15 cellular contexts compared by ENCODE assay signal in the genomic region with DNA sequence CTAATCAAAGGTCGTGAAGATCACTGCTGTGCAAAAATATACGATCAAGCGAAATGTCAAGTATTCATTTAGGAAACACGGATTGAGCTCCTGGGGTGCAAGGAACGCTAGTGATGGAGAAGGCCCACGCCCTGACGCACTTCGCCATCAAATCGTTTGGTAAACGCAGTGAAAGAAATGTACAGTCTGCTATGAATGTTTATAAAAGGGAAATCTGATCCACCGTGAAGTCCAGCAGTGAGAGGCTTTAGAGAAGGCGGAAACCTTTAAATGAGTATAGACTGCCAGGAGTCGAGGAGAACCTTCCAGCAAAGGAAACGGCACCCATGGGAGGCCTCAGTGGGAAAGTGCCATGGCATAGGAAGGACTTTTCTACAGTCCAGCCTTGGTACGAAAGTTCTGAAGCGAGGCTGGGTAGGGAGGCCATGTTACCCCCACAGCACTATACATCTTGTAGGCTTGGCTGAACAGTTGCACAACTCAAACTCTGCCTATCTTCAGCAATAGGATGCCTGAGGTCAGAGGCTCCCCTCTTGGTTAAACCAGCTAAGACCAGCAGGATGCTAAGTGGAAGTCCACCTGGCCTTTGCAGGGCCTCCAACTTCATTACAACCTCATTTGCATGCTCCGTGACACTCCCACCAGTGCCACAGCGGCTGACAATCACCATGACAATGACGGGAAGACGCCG. TPM values are rescaled to one million over a fixed set of nuclear protein-coding genes. Genes with fewer than 3 reads are reported as not detected.
DNase-seq lines count a peak whose midpoint lies in the region; ATAC-seq and TF ChIP-seq lines count a peak whose summit lies in the region.
"Had no signal": no experiment of that assay in that cellular context is flagged by ENCODE, and none has a peak within 500 bp of the region (broad histone marks: within the 10 kb centered on the region; RNA-seq: fewer than 3 reads in every experiment).

No MANE protein-coding gene starts in this region.

- H3K36me3 Mint-ChIP-seq in Caco-2 (ENCODE audit: insufficient read depth, unreplicated experiment) = peaks cover 80% of the 10 kb centered on the region
- peaks cover 47 to 68% of the 10 kb centered on the region in 2 donors for H3K36me3 Mint-ChIP-seq in CD4-positive, alpha-beta memory T cell

- no peak overlapping the region for H3K27ac ChIP-seq in CD4-positive, alpha-beta memory T cell (ENCODE audit: low read depth, low read length)
- H3K27ac ChIP-seq: body of pancreas had no signal

- H3K36me3 ChIP-seq in Caco-2 (ENCODE audit: control insufficient read depth, insufficient read depth, low read length) (no peaks in the 10 kb centered on the region), adipocyte (ENCODE audit: control insufficient read depth, insufficient read depth, low read length, severe bottlenecking) (peaks cover 49% of the 10 kb centered on the region)
- H3K36me3 ChIP-seq in CD4-positive, alpha-beta memory T cell (ENCODE audit: insufficient read depth, low read length) = peaks cover 50% of the 10 kb centered on the region

- H3K4me1 ChIP-seq in Caco-2 = no peaks in the 10 kb centered on the region
- H3K4me1 ChIP-seq in adipocyte (ENCODE audit: control insufficient read depth, insufficient read depth, low read length) = peaks cover 35% of the 10 kb centered on the region
- H3K4me1 ChIP-seq in CD4-positive, alpha-beta memory T cell (ENCODE audit: insufficient read depth, low read length) = peaks cover 42% of the 10 kb centered on the region
- H3K4me1 ChIP-seq: body of pancreas, HAP-1 had no signal

- CTCF ChIA-PET in Caco-2 (lab: Charles Lee) = no interaction called here
- CTCF ChIA-PET in CD4-positive, alpha-beta memory T cell (lab: Charles Lee; ENCODE audit: partially characterized antibody) = interaction anchor here (1.1 kb wide), 1 partner anchor 12 kb away, joined by 3 read pairs; no protein-coding TSS in a partner anchor

- no peaks in the 10 kb centered on the region for H3K9me3 ChIP-seq in Caco-2
- H3K9me3 ChIP-seq in adipocyte (ENCODE audit: control insufficient read depth, low read length) = no peaks in the 10 kb centered on the region
- no peaks in the 10 kb centered on the region for H3K9me3 ChIP-seq in CD4-positive, alpha-beta memory T cell (ENCODE audit: control insufficient read depth in 1 of 2, low read length in 2 of 2)
- H3K9me3 ChIP-seq: body of pancreas, HAP-1, upper lobe of left lung had no signal

- intact Hi-C loops in Caco-2 (cut with micrococcal nuclease; ENCODE audit: unreplicated experiment) = no loop called here
- intact Hi-C loops in CD4-positive, alpha-beta memory T cell (cut with micrococcal nuclease) = no loop called here

- H3K27me3 Mint-ChIP-seq in Caco-2 (ENCODE audit: insufficient read depth, unreplicated experiment) = no peaks in the 10 kb centered on the region
- no peaks in the 10 kb centered on the region for H3K27me3 Mint-ChIP-seq in CD4-positive, alpha-beta memory T cell

- H3K27ac Mint-ChIP-seq in Caco-2 (ENCODE audit: unreplicated experiment) = peak overlapping the region; percentile 86
- H3K27ac Mint-ChIP-seq in CD4-positive, alpha-beta memory T cell = peak overlapping the region in 2 of 7 donors; percentile 12 to 88

- peak overlapping the region; percentile 18 for H3K9ac ChIP-seq in adipocyte (ENCODE audit: low read length)

- H3K27me3 ChIP-seq in Caco-2 (replicated peaks; ENCODE audit: control insufficient read depth, insufficient read depth, low read length) = no peaks in the 10 kb centered on the region
- no peaks in the 10 kb centered on the region for H3K27me3 ChIP-seq in adipocyte (replicated peaks; ENCODE audit: control insufficient read depth, insufficient read depth, low read length)
- H3K27me3 ChIP-seq in CD4-positive, alpha-beta memory T cell (ENCODE audit: insufficient read depth, low read length) = no peaks in the 10 kb centered on the region
- H3K27me3 ChIP-seq: body of pancreas, upper lobe of left lung had no signal

- H3K4me3 ChIP-seq in Caco-2 (ENCODE audit: low read depth, low read length) (no peak overlapping the region), adipocyte (ENCODE audit: low read length) (peak overlapping the region; percentile 19)
- no peak overlapping the region for H3K4me3 ChIP-seq in CD4-positive, alpha-beta memory T cell (ENCODE audit: low read length in 2 of 2)
- H3K4me3 ChIP-seq: body of pancreas, HAP-1, skin epidermis, upper lobe of left lung had no signal

- POLR2A ChIA-PET in Caco-2 (lab: Charles Lee) = no interaction called here
- POLR2A ChIA-PET in CD4-positive, alpha-beta memory T cell (lab: Charles Lee; ENCODE audit: partially characterized antibody) = interaction anchor here (7.4 kb wide), 1 partner anchor 20 kb away, joined by 66 read pairs; the partner anchor contains the start of genes CUL4A and PCID2

- H3K4me1 Mint-ChIP-seq in Caco-2 (ENCODE audit: low read depth, unreplicated experiment) = peaks cover 11% of the 10 kb centered on the region
- peaks cover 29 to 51% (median 37%) of the 10 kb centered on the region in 4 donors for H3K4me1 Mint-ChIP-seq in CD4-positive, alpha-beta memory T cell

- no peak for ATAC-seq in GM19397 (IDR thresholded peaks at IDR 0.05; ENCODE audit: unreplicated experiment)
- ATAC-seq: body of pancreas had no signal

- BruUV-seq in Caco-2 (replicated peaks; lab: Mats Ljungman, UMichigan) = no TSS peak

- H3K4me3 Mint-ChIP-seq in Caco-2 (ENCODE audit: unreplicated experiment) = no peak overlapping the region
- H3K4me3 Mint-ChIP-seq in CD4-positive, alpha-beta memory T cell = no peak overlapping the region

- H3K9me3 Mint-ChIP-seq in Caco-2 (ENCODE audit: unreplicated experiment) = peaks cover 8% of the 10 kb centered on the region
- no peaks in the 10 kb centered on the region for H3K9me3 Mint-ChIP-seq in CD4-positive, alpha-beta memory T cell

- no peak for TF ChIP-seq CTCF in Caco-2 (IDR thresholded peaks at IDR 0.05; ENCODE audit: insufficient read depth in 1 of 2, low read depth in 1 of 2, low read length in 1 of 2, severe bottlenecking in 1 of 2, unreplicated experiment in 1 of 2)

- peak; percentile 16 for DNase-seq in NCI-H187 treated with DMSO at 0.1 percent for 48 hours (lab: John Stamatoyannopoulos, UW)
- no peak for DNase-seq in NCI-H187 (lab: John Stamatoyannopoulos, UW)
- no peak for DNase-seq in Caco-2
- DNase-seq in adipocyte (ENCODE audit: low read depth) = no peak
- DNase-seq in iris pigment epithelial cell (ENCODE audit: low read depth) = peak; percentile 90
- DNase-seq in NCI-H2196 (lab: John Stamatoyannopoulos, UW; ENCODE audit: unreplicated experiment) = no peak
- no peak for DNase-seq in CD4-positive, alpha-beta memory T cell
- DNase-seq: NCI-H1930 had no signal

RNA-seq across cellular contexts. Expression of gene PCID2, which starts 20.4 kb away (rescaled TPM):
- 79.5 and 81.5 TPM in 2 replicates for total RNA-seq in Caco-2 (2022)
- total RNA-seq in CD4-positive, alpha-beta memory T cell = 10 to 100 TPM; 78.2 to 79.8 TPM
- 100 to 1,000 TPM in 1 of 2 donors, 10 to 100 TPM in 1; 84.8 to 100 TPM for polyA plus RNA-seq in CD4-positive, alpha-beta memory T cell

RNA-seq across cellular contexts. Expression of gene CUL4A, which starts 21.4 kb away (rescaled TPM):
- 123 and 125 TPM in 2 replicates for total RNA-seq in Caco-2 (2022)
- 10 to 100 TPM; 75.5 to 80.0 TPM for total RNA-seq in CD4-positive, alpha-beta memory T cell
- 10 to 100 TPM; 59.8 to 72.8 TPM for polyA plus RNA-seq in CD4-positive, alpha-beta memory T cell

RNA-seq across cellular contexts. Expression of gene PROZ, which starts 29.6 kb away (rescaled TPM):
- total RNA-seq in Caco-2 (2022) = not detected in 2 replicates
- not detected for total RNA-seq in CD4-positive, alpha-beta memory T cell
- polyA plus RNA-seq in CD4-positive, alpha-beta memory T cell = under 1 TPM in 1 of 2 donors, not detected in 1; 0.32 TPM
- total RNA-seq: body of pancreas, myocyte, upper lobe of left lung had no signal
- polyA plus RNA-seq: esophagus had no signal

Comparison
In these comparisons a context has a peak if more than half of its experiments do, and no peak if none do; other contexts are left out.
1. DNase-seq: peak in NCI-H187 treated with DMSO at 0.1 percent for 48 hours (single experiment) and iris pigment epithelial cell (single experiment); none in NCI-H187 (0 of 2), Caco-2 (0 of 2), adipocyte (single experiment), NCI-H2196 (single experiment) and CD4-positive, alpha-beta memory T cell (0 of 5).